Comparison of ENCODE assay signal across 20 cellular contexts in genomic region chr17:33854596-33854995, GRCh38.
"Had no signal": no experiment of that assay in that cellular context is flagged by ENCODE, and none has a peak within 500 bp of the region (broad histone marks: within the 10 kb centered on the region; RNA-seq: fewer than 3 reads in every experiment).

No MANE protein-coding gene starts in this region.

- H3K4me1 ChIP-seq: foreskin keratinocyte, parathyroid adenoma, prostate gland, sigmoid colon, stomach, transverse colon had no signal

- DNase-seq: foreskin keratinocyte; kidney glomerular epithelial cell; mammary epithelial cell; naive thymus-derived CD4-positive, alpha-beta T cell; nephron progenitor cell; sigmoid colon; small intestine; stimulated activated CD4-positive, alpha-beta T cell treated with anti-CD3 and anti-CD28 coated beads, Interleukin-12 subunit alpha, Interleukin-12 subunit beta, amount 100 ng/mL, for 4 hours; stimulated activated naive CD4-positive, alpha-beta T cell; stomach; substantia nigra; transverse colon had no signal

- H3K4me2 ChIP-seq: hepatocyte had no signal

- H3K79me2 ChIP-seq: hepatocyte, parathyroid adenoma had no signal

- H3K27me3 ChIP-seq: foreskin keratinocyte, sigmoid colon, transverse colon had no signal

- H3K4me1 Mint-ChIP-seq: naive thymus-derived CD4-positive, alpha-beta T cell had no signal

- H2AFZ ChIP-seq: hepatocyte, parathyroid adenoma had no signal

- H3K4me3 ChIP-seq: hepatocyte, prostate gland, sigmoid colon, stomach, thoracic aorta, transverse colon had no signal

- H3K9me3 ChIP-seq: prostate gland, sigmoid colon, stomach, thoracic aorta, transverse colon had no signal

- ATAC-seq: foreskin keratinocyte; left lobe of liver; naive thymus-derived CD4-positive, alpha-beta T cell had no signal

- H3K9ac ChIP-seq: parathyroid adenoma had no signal

- H3K27ac Mint-ChIP-seq: dendritic cell treated with granulocyte-macrophage colony-stimulating factor and Interleukin-4, amounts not matched to agents 40 ng/mL and 50 ng/mL, for 4 days; naive thymus-derived CD4-positive, alpha-beta T cell; nephron progenitor cell had no signal

- H3K9me3 Mint-ChIP-seq: dendritic cell treated with granulocyte-macrophage colony-stimulating factor and Interleukin-4, amounts not matched to agents 40 ng/mL and 50 ng/mL, for 4 days; nephron progenitor cell had no signal

- H3K4me3 Mint-ChIP-seq: dendritic cell treated with granulocyte-macrophage colony-stimulating factor and Interleukin-4, amounts not matched to agents 40 ng/mL and 50 ng/mL, for 4 days; naive thymus-derived CD4-positive, alpha-beta T cell; nephron progenitor cell had no signal

- H3K36me3 ChIP-seq: prostate gland, sigmoid colon, stomach, thoracic aorta, transverse colon had no signal

- H3K36me3 Mint-ChIP-seq: naive thymus-derived CD4-positive, alpha-beta T cell had no signal

- FAIRE-seq: colon, islet of Langerhans, small intestine had no signal

- H3K27ac ChIP-seq: foreskin keratinocyte, hepatocyte, parathyroid adenoma, prostate gland, sigmoid colon, stomach, thoracic aorta, transverse colon had no signal
